8 cellular contexts compared by ENCODE assay signal in the genomic region with DNA sequence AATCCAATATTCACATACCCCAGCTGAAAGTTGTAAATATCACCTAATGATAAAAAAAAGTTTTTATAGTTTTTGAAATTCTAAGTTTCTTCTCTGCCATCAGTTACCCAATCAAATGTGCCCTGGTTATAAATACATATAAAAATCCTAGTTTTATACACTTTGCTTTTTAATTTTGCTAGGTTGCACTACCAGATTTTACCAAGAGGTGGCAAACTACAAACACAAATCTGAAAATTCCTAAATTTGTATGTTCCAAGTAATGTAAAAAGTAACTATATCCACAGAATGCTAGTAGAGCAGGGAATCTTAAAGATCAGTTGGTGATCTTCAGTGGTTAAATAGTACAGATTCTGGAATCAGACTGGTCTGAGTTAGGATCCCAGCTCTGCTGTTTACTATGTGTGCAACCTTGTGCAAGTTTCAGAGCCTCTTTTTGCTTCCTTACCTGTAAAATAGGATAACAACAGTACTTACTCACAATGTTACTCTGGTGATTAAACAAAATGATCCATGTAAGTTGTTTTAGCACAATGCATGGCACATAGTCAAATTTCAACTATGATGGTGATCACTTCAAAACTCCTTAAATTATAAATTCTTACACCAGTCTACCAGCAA. TPM values are rescaled to one million over a fixed set of nuclear protein-coding genes. Genes with fewer than 3 reads are reported as not detected.
DNase-seq lines count a peak whose midpoint lies in the region; ATAC-seq, FAIRE-seq and TF ChIP-seq lines count a peak whose summit lies in the region.

No MANE protein-coding gene starts in this region.

- ATAC-seq in HepG2 (no peak), GM21526 (IDR thresholded peaks at IDR 0.05; ENCODE audit: low FRiP score, unreplicated experiment) (no peak)

- H4K20me1 ChIP-seq in HepG2 (ENCODE audit: insufficient read depth, low read length): peaks cover 11% of the 10 kb centered on the region; the same call in 1 of the 2 replicates

- no peak overlapping the region for H2AFZ ChIP-seq in HepG2 (ENCODE audit: low read length)

- H3K4me1 ChIP-seq in HepG2 (ENCODE audit: insufficient read depth, low read length): peaks cover 15% of the 10 kb centered on the region; the same call in 1 of the 2 replicates

- no peaks in the 10 kb centered on the region for H3K9me3 ChIP-seq in HepG2 (ENCODE audit: low read length)

- H3K4me3 ChIP-seq in HFF-Myc (replicated peaks; ENCODE audit: low read depth, low read length) (no peak overlapping the region), HepG2 (replicated peaks in 1 of 3; ENCODE audit: insufficient read depth in 1 of 3, low read depth in 2 of 3, low read length in 3 of 3) (no peak overlapping the region)

- no peak for TF ChIP-seq RAD21 in HepG2 (CRISPR knock-in tag; IDR thresholded peaks at IDR 0.05)

- TF ChIP-seq POLR2A in HepG2 (IDR thresholded peaks at IDR 0.05; ENCODE audit: insufficient read depth in 1 of 2, low read depth in 2 of 2, low read length in 2 of 2): no peak

- POLR2A ChIA-PET in HepG2 (lab: Yijun Ruan, JAX): no interaction called here

- no peaks in the 10 kb centered on the region; a peak in 1 of 5 replicates for H3K27me3 ChIP-seq in HepG2 (ENCODE audit: control insufficient read depth in 1 of 2, insufficient read depth in 2 of 2, low read length in 2 of 2)

- no peak overlapping the region for H3K4me2 ChIP-seq in HepG2 (ENCODE audit: low read depth, low read length)

- peaks cover 0 to 6% of the 10 kb centered on the region in 2 experiments; a peak in 3 of 5 replicates for H3K36me3 ChIP-seq in HepG2 (replicated peaks in 1 of 2; ENCODE audit: control insufficient read depth in 1 of 2, insufficient read depth in 2 of 2, low read length in 2 of 2)

- TF ChIP-seq CTCF in HFF-Myc (IDR thresholded peaks at IDR 0.05; ENCODE audit: low read depth, low read length, missing control alignments): peak; percentile 50
- peak; percentile 54 for TF ChIP-seq CTCF in HepG2 (CRISPR knock-in tag; IDR thresholded peaks at IDR 0.05)

- TF ChIP-seq EP300 in HepG2 (IDR thresholded peaks at IDR 0.05; ENCODE audit: low read depth in 2 of 2, low read length in 2 of 2) (no peak), HepG2 (CRISPR knock-in tag; IDR thresholded peaks at IDR 0.05; ENCODE audit: borderline replicate concordance) (no peak)

- FAIRE-seq in HepG2 (lab: Jason Lieb, UNC): peak; percentile 53

- no peak overlapping the region for H3K9ac ChIP-seq in HepG2 (ENCODE audit: insufficient read depth, low read depth, low read length)

- TSS peak; percentile 23 for BruUV-seq in HepG2 (replicated peaks; lab: Mats Ljungman, UMichigan)

- intact Hi-C loops in HepG2 (cut with micrococcal nuclease; ENCODE audit: unreplicated experiment): loop anchor here (1.0 kb wide), 2 partner anchors 202 to 233 kb away; a partner anchor contains a TSS

- no peak overlapping the region for H3K27ac ChIP-seq in HepG2 (ENCODE audit: extremely low read length, insufficient read depth, low read length)

- peaks cover 53% of the 10 kb centered on the region for H3K79me2 ChIP-seq in HepG2 (ENCODE audit: insufficient read depth, low read length)

- in situ Hi-C loops in HepG2 (cut with HindIII; ENCODE audit: extremely low pct_ligation_motif_present, low pct_unique_long_range_greater_than_20kb): loop anchor here (5.0 kb wide), 1 partner anchor 202 kb away; no protein-coding TSS in a partner anchor

- CTCF ChIA-PET in HepG2 (lab: Yijun Ruan, JAX; ENCODE audit: low intra/inter-chr PET ratio, low total read pairs): interaction anchor here (1.9 to 3.9 kb wide), 3 partner anchors 201 to 233 kb away, joined by 13 to 25 read pairs (median 15); a partner anchor contains a TSS

- DNase-seq in CD1c-positive myeloid dendritic cell (ENCODE audit: extremely low spot score): peak; percentile 42
- no peak for DNase-seq in HFF-Myc (ENCODE audit: extremely low read depth, low read depth)
- DNase-seq in astrocyte of the hippocampus (ENCODE audit: low read depth, low spot score): peak; percentile 61
- no peak for DNase-seq in HepG2 (ENCODE audit: low spot score)
- no peak for DNase-seq in occipital lobe (lab: John Stamatoyannopoulos, UW)
- no peak for DNase-seq in activated CD8-positive, alpha-beta memory T cell treated with anti-CD3 and anti-CD28 coated beads, Interleukin-2, amount 50 U/mL, for 4 hours
- DNase-seq in SW 1271 (lab: John Stamatoyannopoulos, UW): no peak

TF ChIP-seq in HepG2, 621 proteins besides CTCF, POLR2A, EP300 and RAD21:
- TF ChIP-seq ZNF282 (IDR thresholded peaks at IDR 0.05; ENCODE audit: partially characterized antibody) (no peak), ZNF7 (CRISPR knock-in tag; IDR thresholded peaks at IDR 0.05) (peak; percentile 12; the same call in 1 of the 2 replicates), SMC3 (IDR thresholded peaks at IDR 0.05; ENCODE audit: low read length) (peak; percentile 48), ZNF557 (CRISPR knock-in tag; IDR thresholded peaks at IDR 0.05) (no peak), STAG1 (CRISPR knock-in tag; IDR thresholded peaks at IDR 0.05) (peak; percentile 73), HNRNPLL (IDR thresholded peaks at IDR 0.05; ENCODE audit: low read depth, low read length, poor library complexity, severe bottlenecking) (no peak), MYC (CRISPR knock-in tag; IDR thresholded peaks at IDR 0.05; ENCODE audit: borderline replicate concordance) (no peak), ATF7-NPFF (CRISPR knock-in tag; IDR thresholded peaks at IDR 0.05; ENCODE audit: low read depth) (no peak)
- TF ChIP-seq, protein P1, sequence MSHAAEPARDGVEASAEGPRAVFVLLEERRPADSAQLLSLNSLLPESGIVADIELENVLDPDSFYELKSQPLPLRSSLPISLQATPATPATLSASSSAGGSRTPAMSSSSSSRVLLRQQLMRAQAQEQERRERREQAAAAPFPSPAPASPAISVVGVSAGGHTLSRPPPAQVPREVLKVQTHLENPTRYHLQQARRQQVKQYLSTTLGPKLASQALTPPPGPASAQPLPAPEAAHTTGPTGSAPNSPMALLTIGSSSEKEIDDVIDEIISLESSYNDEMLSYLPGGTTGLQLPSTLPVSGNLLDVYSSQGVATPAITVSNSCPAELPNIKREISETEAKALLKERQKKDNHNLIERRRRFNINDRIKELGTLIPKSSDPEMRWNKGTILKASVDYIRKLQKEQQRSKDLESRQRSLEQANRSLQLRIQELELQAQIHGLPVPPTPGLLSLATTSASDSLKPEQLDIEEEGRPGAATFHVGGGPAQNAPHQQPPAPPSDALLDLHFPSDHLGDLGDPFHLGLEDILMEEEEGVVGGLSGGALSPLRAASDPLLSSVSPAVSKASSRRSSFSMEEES (CRISPR knock-in tag; IDR thresholded peaks at IDR 0.05): no peak

RNA-seq across cellular contexts. Expression of a gene that starts 11.0 kb away (rescaled TPM):
- total RNA-seq in HepG2 (2016; rRNA removed; fragmentation: Illumina TruSeq; extraction: Trizol): 31.7 and 36.0 TPM in 2 replicates
- 20.0 and 27.4 TPM in 2 replicates for total RNA-seq in HepG2 (2016; cell fraction: cytosol; rRNA removed; fragmentation: Illumina TruSeq; extraction: Trizol; ENCODE audit: low read depth)
- 29.5 and 34.2 TPM in 2 replicates for total RNA-seq in HepG2 (2016; cell fraction: insoluble cytoplasmic fraction; rRNA removed; fragmentation: Illumina TruSeq; extraction: Trizol)
- total RNA-seq in HepG2 (2016; cell fraction: membrane; rRNA removed; fragmentation: Illumina TruSeq; extraction: Trizol): 13.8 and 21.5 TPM in 2 replicates
- total RNA-seq in HepG2 (2016; cell fraction: nucleus; rRNA removed; fragmentation: Illumina TruSeq; extraction: Trizol): 55.5 and 65.2 TPM in 2 replicates
- polyA plus RNA-seq in HepG2 (2011; rRNA removed): 10.3 and 11.0 TPM in 2 replicates
- polyA plus RNA-seq in HepG2 (2011; cell fraction: cytosol; rRNA removed): 2.5 and 5.2 TPM in 2 replicates
- polyA plus RNA-seq in HepG2 (2011; cell fraction: nucleus; rRNA removed): 13.1 and 16.3 TPM in 2 replicates
- polyA plus RNA-seq in HepG2 (2012): 13.3 and 15.9 TPM in 2 replicates
- polyA plus RNA-seq in HepG2 (2016; cell fraction: cytosol; fragmentation: Illumina TruSeq; extraction: Trizol; ENCODE audit: low read depth): 0.60 and 0.96 TPM in 2 replicates
- 20.5 and 21.0 TPM in 2 replicates for polyA plus RNA-seq in HepG2 (2016; cell fraction: insoluble cytoplasmic fraction; fragmentation: Illumina TruSeq; extraction: Trizol; ENCODE audit: low read depth)
- polyA plus RNA-seq in HepG2 (2016; cell fraction: membrane; fragmentation: Illumina TruSeq; extraction: Trizol; ENCODE audit: low read depth): 3.7 and 4.0 TPM in 2 replicates
- 39.3 and 41.4 TPM in 2 replicates for polyA plus RNA-seq in HepG2 (2016; cell fraction: nucleus; fragmentation: Illumina TruSeq; extraction: Trizol; ENCODE audit: insufficient read depth, low read depth)
- 10.4 and 25.6 TPM in 2 replicates for polyA minus RNA-seq in HepG2 (2011; rRNA and poly(A)+ RNA removed; ENCODE audit: low replicate concordance)
- polyA minus RNA-seq in HepG2 (2011; cell fraction: cytosol; rRNA and poly(A)+ RNA removed): 12.9 and 15.3 TPM in 2 replicates
- polyA minus RNA-seq in HepG2 (2011; cell fraction: nucleus; rRNA and poly(A)+ RNA removed): 95.0 and 116 TPM in 2 replicates
- 59.9 TPM for total RNA-seq in occipital lobe

Comparison
In these comparisons a context has a peak if more than half of its experiments do, and no peak if none do; other contexts are left out.
1. DNase-seq: peak in CD1c-positive myeloid dendritic cell (single experiment) and astrocyte of the hippocampus (single experiment); none in HFF-Myc (single experiment), HepG2 (single experiment), occipital lobe (single experiment), activated CD8-positive, alpha-beta memory T cell treated with anti-CD3 and anti-CD28 coated beads, Interleukin-2, amount 50 U/mL, for 4 hours (single experiment) and SW 1271 (0 of 2).